ENCODE assay signal across 8 cellular contexts in genomic region chr9:100505564-100506159, GRCh38. TPM values are rescaled to one million over a fixed set of nuclear protein-coding genes. Genes with fewer than 3 reads are reported as not detected.
DNase-seq lines count a peak whose midpoint lies in the region; ATAC-seq and TF ChIP-seq lines count a peak whose summit lies in the region.

No MANE protein-coding gene starts in this region.

- no peak overlapping the region for H2AFZ ChIP-seq in KMS-11 (ENCODE audit: low read depth)

- ATAC-seq in GM19035 (IDR thresholded peaks at IDR 0.05; ENCODE audit: unreplicated experiment) (peak; percentile 65), naive B cell (ENCODE audit: low read depth in 2 of 2) (no peak)

- H3K79me2 ChIP-seq in KMS-11 (ENCODE audit: insufficient read depth, low read depth): no peaks in the 10 kb centered on the region

- H3K9me3 Mint-ChIP-seq in naive B cell: peaks cover 0 to 6% (median 3%) of the 10 kb centered on the region in 7 donors

- H3K27ac Mint-ChIP-seq in naive B cell: no peak overlapping the region

- H3K4me3 ChIP-seq in KMS-11 (IDR thresholded peaks at IDR 0.05; ENCODE audit: insufficient read depth, low read depth, low read length): no peak overlapping the region

- no peak overlapping the region for H3K9ac ChIP-seq in KMS-11

- no peak overlapping the region for H3K4me3 Mint-ChIP-seq in naive B cell

- peak; percentile 60 for DNase-seq in COLO668 (lab: John Stamatoyannopoulos, UW; ENCODE audit: unreplicated experiment)
- peak; percentile 13 for DNase-seq in activated CD4-positive, alpha-beta T cell treated with anti-CD3 and anti-CD28 coated beads for 1 hour
- DNase-seq in effector CD8-positive, alpha-beta T cell (lab: John Stamatoyannopoulos, UW): peak; percentile 10
- peak; percentile 18 for DNase-seq in naive B cell
- DNase-seq in superior temporal gyrus (ENCODE audit: extremely low spot score): peak; percentile 71
- no peak for DNase-seq in epidermal melanocyte (ENCODE audit: insufficient read length, low spot score)

- no peaks in the 10 kb centered on the region for H3K4me1 Mint-ChIP-seq in naive B cell

- no peaks in the 10 kb centered on the region for H3K27me3 ChIP-seq in KMS-11 (ENCODE audit: insufficient read depth, low read depth)

- H3K27me3 Mint-ChIP-seq in naive B cell: no peaks in the 10 kb centered on the region

- peaks cover 33% of the 10 kb centered on the region for H3K4me1 ChIP-seq in KMS-11 (ENCODE audit: low read depth, poor library complexity, severe bottlenecking)

- TF ChIP-seq CTCF in KMS-11 (conservative IDR thresholded peaks at IDR 0.05; ENCODE audit: low read depth, low read length): peak; percentile 95

- H4K20me1 ChIP-seq in KMS-11 (ENCODE audit: insufficient read depth): no peaks in the 10 kb centered on the region

- H3K4me2 ChIP-seq in KMS-11: no peak overlapping the region

- H3K36me3 Mint-ChIP-seq in naive B cell: peaks cover 0 to 8% of the 10 kb centered on the region in 2 donors

- no peaks in the 10 kb centered on the region for H3K36me3 ChIP-seq in KMS-11 (ENCODE audit: insufficient read depth)

- H3K27ac ChIP-seq in KMS-11: no peak overlapping the region

RNA-seq across cellular contexts. Expression of gene TMEFF1, which starts 32.7 kb away (rescaled TPM):
- polyA plus RNA-seq in naive B cell (ENCODE audit: low read depth in 6 of 6): not detected
